ENCODE assay signal across 13 cellular contexts in genomic region chr2:178628590-178628989, GRCh38.
DNase-seq lines count a peak whose midpoint lies in the region; TF ChIP-seq lines count a peak whose summit lies in the region.
"Had no signal": no experiment of that assay in that cellular context is flagged by ENCODE, and none has a peak within 500 bp of the region (broad histone marks: within the 10 kb centered on the region; RNA-seq: fewer than 3 reads in every experiment).

No MANE protein-coding gene starts in this region.

- H3K9me3 ChIP-seq in right atrium auricular region (no peaks in the 10 kb centered on the region), osteoblast (ENCODE audit: low read depth, low read length) (no peaks in the 10 kb centered on the region)

- H3K27me3 ChIP-seq in right atrium auricular region = no peaks in the 10 kb centered on the region
- no peaks in the 10 kb centered on the region for H3K27me3 ChIP-seq in osteoblast (ENCODE audit: insufficient read depth, low read length)

- peaks cover 0 to 22% of the 10 kb centered on the region in 2 donors for H3K4me1 ChIP-seq in right atrium auricular region
- no peaks in the 10 kb centered on the region for H3K4me1 ChIP-seq in osteoblast (ENCODE audit: insufficient read depth, low read length)

- no peak for TF ChIP-seq CTCF in fibroblast of the aortic adventitia (IDR thresholded peaks at IDR 0.05; ENCODE audit: insufficient read depth, low read length)
- no peak for TF ChIP-seq CTCF in right atrium auricular region (IDR thresholded peaks at IDR 0.05)
- TF ChIP-seq CTCF in retinal pigment epithelial cell (conservative IDR thresholded peaks at IDR 0.05; ENCODE audit: low read depth, low read length) = no peak
- no peak for TF ChIP-seq CTCF in osteoblast (IDR thresholded peaks at IDR 0.05; ENCODE audit: extremely low read depth, low read depth, low read length)

- peak; percentile 3 for DNase-seq in LHCN-M2 (ENCODE audit: low read depth)
- peak; percentile 1 for DNase-seq in fibroblast of the aortic adventitia (ENCODE audit: low read depth)
- DNase-seq in right atrium auricular region (ENCODE audit: low spot score) = no peak
- peak; percentile 12 for DNase-seq in retinal pigment epithelial cell (ENCODE audit: low read depth)
- DNase-seq in inferior parietal cortex (ENCODE audit: extremely low spot score) = no peak
- no peak for DNase-seq in osteoblast (ENCODE audit: insufficient read length, low spot score, missing footprints)
- DNase-seq in NCI-H524 treated with DMSO at 0.1 percent for 48 hours (lab: John Stamatoyannopoulos, UW) = no peak
- DNase-seq in NCI-H1694 treated with DMSO at 0.1 percent for 48 hours (lab: John Stamatoyannopoulos, UW) = no peak
- DNase-seq: CD4-positive, CD25-positive, alpha-beta regulatory T cell; DMS79; KBM-7; NCI-H1092 had no signal

- H3K36me3 ChIP-seq in right atrium auricular region (peaks cover 88% of the 10 kb centered on the region), osteoblast (ENCODE audit: insufficient read depth, low read length) (no peaks in the 10 kb centered on the region)

- H3K79me2 ChIP-seq in osteoblast (ENCODE audit: insufficient read depth, low read length) = no peaks in the 10 kb centered on the region

- no peak overlapping the region for H3K4me3 ChIP-seq in fibroblast of the aortic adventitia (ENCODE audit: low read depth, low read length)
- peak overlapping the region; percentile 20 to 31 for H3K4me3 ChIP-seq in right atrium auricular region
- no peak overlapping the region for H3K4me3 ChIP-seq in retinal pigment epithelial cell (ENCODE audit: low read length)
- H3K4me3 ChIP-seq in osteoblast (ENCODE audit: insufficient read depth, low read length) = no peak overlapping the region
- H3K4me3 ChIP-seq: GM23338 had no signal

- H3K4me2 ChIP-seq in osteoblast (ENCODE audit: insufficient read depth, low read length) = no peak overlapping the region
- H3K4me2 ChIP-seq: GM23338 had no signal

- H2AFZ ChIP-seq in osteoblast (ENCODE audit: low read length) = no peak overlapping the region
- H2AFZ ChIP-seq: GM23338 had no signal

- peak overlapping the region in 1 of 2 donors; percentile 76 for H3K27ac ChIP-seq in right atrium auricular region
- H3K27ac ChIP-seq in osteoblast (ENCODE audit: low read depth, low read length) = no peak overlapping the region

- no peaks in the 10 kb centered on the region for H4K20me1 ChIP-seq in osteoblast (ENCODE audit: insufficient read depth, low read length)

Comparison
In these comparisons a context has a peak if more than half of its experiments do, and no peak if none do; other contexts are left out.
1. DNase-seq: peak in LHCN-M2 (single experiment), fibroblast of the aortic adventitia (single experiment) and retinal pigment epithelial cell (single experiment); none in right atrium auricular region (single experiment), inferior parietal cortex (single experiment), osteoblast (single experiment), NCI-H524 treated with DMSO at 0.1 percent for 48 hours (single experiment) and NCI-H1694 treated with DMSO at 0.1 percent for 48 hours (single experiment).
2. H3K4me3 ChIP-seq: peak in right atrium auricular region (2 of 2); none in fibroblast of the aortic adventitia (single experiment), retinal pigment epithelial cell (single experiment) and osteoblast (single experiment).